1 cellular context compared by ENCODE assay signal in the genomic region with DNA sequence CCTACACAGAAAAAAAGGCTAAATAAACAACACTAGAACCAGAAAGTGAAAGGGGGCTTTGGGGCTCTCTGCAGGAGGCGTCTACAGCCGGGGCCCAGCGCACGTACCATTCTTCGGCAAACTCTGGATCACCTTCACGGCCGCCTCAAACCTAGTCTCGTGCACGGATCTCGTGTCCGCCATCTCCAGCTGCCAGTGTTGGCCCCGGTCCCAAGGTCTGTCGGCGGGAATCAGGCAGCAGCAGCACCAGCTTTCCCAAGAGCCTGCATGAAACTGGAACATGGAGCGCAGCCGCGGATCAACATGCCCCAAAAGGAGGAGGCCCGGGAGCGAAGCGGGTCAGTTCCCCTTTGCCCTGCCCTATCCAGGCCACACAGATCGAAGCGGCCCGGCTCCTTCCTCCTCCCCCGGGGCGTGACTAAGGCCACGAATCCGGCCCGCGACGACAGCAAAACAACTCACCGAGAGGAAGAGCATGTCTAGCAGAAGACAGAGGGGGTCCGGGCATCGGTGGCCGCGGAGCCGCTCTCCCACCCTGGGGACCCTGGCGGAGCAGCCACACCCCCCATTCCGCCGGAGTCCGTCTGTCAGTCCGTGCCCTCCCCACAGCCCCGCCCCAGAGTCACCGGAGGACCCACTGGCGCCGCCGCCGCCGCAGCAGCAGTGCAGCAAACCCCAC.
A peak's percentile ranks its signal among the peaks of the same experiment; 100 is the strongest.
TF ChIP-seq lines count a peak whose summit lies in the region.

A gene with protein sequence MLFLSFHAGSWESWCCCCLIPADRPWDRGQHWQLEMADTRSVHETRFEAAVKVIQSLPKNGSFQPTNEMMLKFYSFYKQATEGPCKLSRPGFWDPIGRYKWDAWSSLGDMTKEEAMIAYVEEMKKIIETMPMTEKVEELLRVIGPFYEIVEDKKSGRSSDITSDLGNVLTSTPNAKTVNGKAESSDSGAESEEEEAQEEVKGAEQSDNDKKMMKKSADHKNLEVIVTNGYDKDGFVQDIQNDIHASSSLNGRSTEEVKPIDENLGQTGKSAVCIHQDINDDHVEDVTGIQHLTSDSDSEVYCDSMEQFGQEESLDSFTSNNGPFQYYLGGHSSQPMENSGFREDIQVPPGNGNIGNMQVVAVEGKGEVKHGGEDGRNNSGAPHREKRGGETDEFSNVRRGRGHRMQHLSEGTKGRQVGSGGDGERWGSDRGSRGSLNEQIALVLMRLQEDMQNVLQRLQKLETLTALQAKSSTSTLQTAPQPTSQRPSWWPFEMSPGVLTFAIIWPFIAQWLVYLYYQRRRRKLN (minus strand): TSS at position 586 of the 679 bp plus-strand sequence. CDS start 109 bp downstream, at position 477.

TF ChIP-seq in IMR-90, 13 proteins besides CTCF, POLR2A, EP300 and RAD21:
- TF ChIP-seq NFE2L2 (IDR thresholded peaks at IDR 0.05; ENCODE audit: low read depth, low read length): no peak
- no peak for TF ChIP-seq MAFK (IDR thresholded peaks at IDR 0.05; ENCODE audit: low read depth, low read length)
- TF ChIP-seq CEBPB (IDR thresholded peaks at IDR 0.05; ENCODE audit: low read depth, low read length): no peak
- TF ChIP-seq, protein P1, sequence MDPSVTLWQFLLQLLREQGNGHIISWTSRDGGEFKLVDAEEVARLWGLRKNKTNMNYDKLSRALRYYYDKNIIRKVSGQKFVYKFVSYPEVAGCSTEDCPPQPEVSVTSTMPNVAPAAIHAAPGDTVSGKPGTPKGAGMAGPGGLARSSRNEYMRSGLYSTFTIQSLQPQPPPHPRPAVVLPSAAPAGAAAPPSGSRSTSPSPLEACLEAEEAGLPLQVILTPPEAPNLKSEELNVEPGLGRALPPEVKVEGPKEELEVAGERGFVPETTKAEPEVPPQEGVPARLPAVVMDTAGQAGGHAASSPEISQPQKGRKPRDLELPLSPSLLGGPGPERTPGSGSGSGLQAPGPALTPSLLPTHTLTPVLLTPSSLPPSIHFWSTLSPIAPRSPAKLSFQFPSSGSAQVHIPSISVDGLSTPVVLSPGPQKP (IDR thresholded peaks at IDR 0.05; ENCODE audit: borderline replicate concordance, low read depth, low read length): no peak
- TF ChIP-seq MXI1 (IDR thresholded peaks at IDR 0.05; ENCODE audit: borderline replicate concordance, low read depth, low read length): no peak
- TF ChIP-seq BHLHE40 (IDR thresholded peaks at IDR 0.05; ENCODE audit: low read depth, low read length): peak; percentile 96
- 0 out of 2 replicates have a peak, but pooled peaks have one; percentile 10 for TF ChIP-seq MAZ (IDR thresholded peaks at IDR 0.05; ENCODE audit: borderline replicate concordance, low read depth, low read length)
- no peak for TF ChIP-seq RCOR1 (IDR thresholded peaks at IDR 0.05; ENCODE audit: insufficient replicate concordance, low read length)
